ENCODE assay signal across 21 cellular contexts in genomic region chr7:44318296-44318695, GRCh38. TPM values are rescaled to one million over a fixed set of nuclear protein-coding genes. Genes with fewer than 3 reads are reported as not detected.
DNase-seq lines count a peak whose midpoint lies in the region; ATAC-seq, FAIRE-seq and TF ChIP-seq lines count a peak whose summit lies in the region.
"Had no signal": no experiment of that assay in that cellular context is flagged by ENCODE, and none has a peak within 500 bp of the region (broad histone marks: within the 10 kb centered on the region; RNA-seq: fewer than 3 reads in every experiment).

No MANE protein-coding gene starts in this region.

- peaks cover 36% of the 10 kb centered on the region for H3K27me3 Mint-ChIP-seq in activated CD4-positive, alpha-beta T cell treated with anti-CD3 and anti-CD28 coated beads, Interleukin-2, amount 10 ng/mL, durations not matched to agents 24 days and 14 days

- DNase-seq in cardiac septum (ENCODE audit: low spot score) (peak; percentile 63), Right ventricle myocardium inferior (ENCODE audit: missing footprints) (no peak), HTR-8/SVneo (ENCODE audit: insufficient read length, low spot score) (no peak), right cardiac atrium (no peak), upper lobe of right lung (peak; percentile 13), pons (ENCODE audit: low spot score) (no peak)
- no peak for DNase-seq in activated CD4-positive, alpha-beta T cell treated with anti-CD3 and anti-CD28 coated beads, Interleukin-2, amount 10 ng/mL, durations not matched to agents 24 days and 14 days
- DNase-seq: CD4-positive, CD25-positive, alpha-beta regulatory T cell; DMS153; DND-41; H7; KG1; MG63; NCI-H2029; NCI-H446; NCI-H524 treated with DMSO at 0.1 percent for 48 hours; SIG-M5 had no signal

- H3K27ac Mint-ChIP-seq in activated CD4-positive, alpha-beta T cell treated with anti-CD3 and anti-CD28 coated beads, Interleukin-2, amount 10 ng/mL, durations not matched to agents 24 days and 14 days: no peak overlapping the region
- H3K27ac Mint-ChIP-seq: CD4-positive, CD25-positive, alpha-beta regulatory T cell had no signal

- ATAC-seq in Right ventricle myocardium inferior (no peak), right cardiac atrium (no peak), upper lobe of right lung (no peak)
- ATAC-seq: Panc1 had no signal

- no peak overlapping the region for H3K4me3 ChIP-seq in right cardiac atrium (ENCODE audit: low read length)
- H3K4me3 ChIP-seq in upper lobe of right lung: no peak overlapping the region
- H3K4me3 ChIP-seq: BLaER1, MG63, SK-N-MC had no signal

- H3K4me1 Mint-ChIP-seq in activated CD4-positive, alpha-beta T cell treated with anti-CD3 and anti-CD28 coated beads, Interleukin-2, amount 10 ng/mL, durations not matched to agents 24 days and 14 days: no peaks in the 10 kb centered on the region

- no peaks in the 10 kb centered on the region for H3K9me3 ChIP-seq in right cardiac atrium (ENCODE audit: control insufficient read depth, low read length)
- no peaks in the 10 kb centered on the region for H3K9me3 ChIP-seq in upper lobe of right lung
- H3K9me3 ChIP-seq: BLaER1, MG63 had no signal

- no peaks in the 10 kb centered on the region for H3K36me3 Mint-ChIP-seq in activated CD4-positive, alpha-beta T cell treated with anti-CD3 and anti-CD28 coated beads, Interleukin-2, amount 10 ng/mL, durations not matched to agents 24 days and 14 days (ENCODE audit: low read depth)
- H3K36me3 Mint-ChIP-seq: CD4-positive, CD25-positive, alpha-beta regulatory T cell had no signal

- no peak for TF ChIP-seq CTCF in upper lobe of right lung (IDR thresholded peaks at IDR 0.05)

- H3K27me3 ChIP-seq in right cardiac atrium (ENCODE audit: control insufficient read depth, insufficient read depth): no peaks in the 10 kb centered on the region
- H3K27me3 ChIP-seq in upper lobe of right lung: no peaks in the 10 kb centered on the region
- H3K27me3 ChIP-seq: MG63 had no signal

- H3K9me3 Mint-ChIP-seq in activated CD4-positive, alpha-beta T cell treated with anti-CD3 and anti-CD28 coated beads, Interleukin-2, amount 10 ng/mL, durations not matched to agents 24 days and 14 days: no peaks in the 10 kb centered on the region

- no peak overlapping the region for H3K4me3 Mint-ChIP-seq in activated CD4-positive, alpha-beta T cell treated with anti-CD3 and anti-CD28 coated beads, Interleukin-2, amount 10 ng/mL, durations not matched to agents 24 days and 14 days
- H3K4me3 Mint-ChIP-seq: CD4-positive, CD25-positive, alpha-beta regulatory T cell had no signal

- H3K36me3 ChIP-seq in upper lobe of right lung: no peaks in the 10 kb centered on the region
- H3K36me3 ChIP-seq: BLaER1, MG63 had no signal

- intact Hi-C loops in cardiac septum (cut with DNase I) (no loop called here), Right ventricle myocardium inferior (cut with DNase I) (no loop called here), right cardiac atrium (cut with DNase I) (no loop called here), upper lobe of right lung (cut with DNase I) (no loop called here)
- intact Hi-C loops in activated CD4-positive, alpha-beta T cell treated with anti-CD3 and anti-CD28 coated beads, Interleukin-2, amount 10 ng/mL, durations not matched to agents 24 days and 14 days (cut with micrococcal nuclease): no loop called here

- H3K27ac ChIP-seq in right cardiac atrium (ENCODE audit: low read length) (peak overlapping the region; percentile 3), upper lobe of right lung (no peak overlapping the region)
- H3K27ac ChIP-seq: BLaER1, RWPE1, SK-N-MC had no signal

- H3K4me1 ChIP-seq in right cardiac atrium (ENCODE audit: control insufficient read depth, insufficient read depth, low read length) (no peaks in the 10 kb centered on the region), upper lobe of right lung (no peaks in the 10 kb centered on the region)
- H3K4me1 ChIP-seq: BLaER1 had no signal

- 80% methylated on average over 3 of the region's 3 CpGs for WGBS in right cardiac atrium

- peak; percentile 23 for FAIRE-seq in HTR-8/SVneo (lab: Jason Lieb, UNC)

RNA-seq across cellular contexts. Expression of gene CAMK2B, which starts 7.1 kb away (rescaled TPM):
- total RNA-seq in cardiac septum (149 TPM), Right ventricle myocardium inferior (95.4 TPM), right cardiac atrium (100 to 1,000 TPM in 2 of 4 donors, 10 to 100 TPM in 2; 79.7 to 134 (median 106) TPM), upper lobe of right lung (0.17 TPM)
- 105 TPM for polyA plus RNA-seq in right cardiac atrium
- total RNA-seq in activated CD4-positive, alpha-beta T cell treated with anti-CD3 and anti-CD28 coated beads, Interleukin-2, amount 10 ng/mL, durations not matched to agents 24 days and 14 days: 1.3 and 1.6 TPM in 2 replicates
- total RNA-seq: CD4-positive, CD25-positive, alpha-beta regulatory T cell had no signal
- polyA plus RNA-seq: CD4-positive, CD25-positive, alpha-beta regulatory T cell had no signal

Comparison
In these comparisons a context has a peak if more than half of its experiments do, and no peak if none do; other contexts are left out.
1. DNase-seq: peak in cardiac septum (single experiment) and upper lobe of right lung (single experiment); none in Right ventricle myocardium inferior (single experiment), HTR-8/SVneo (single experiment), right cardiac atrium (0 of 3), pons (single experiment) and activated CD4-positive, alpha-beta T cell treated with anti-CD3 and anti-CD28 coated beads, Interleukin-2, amount 10 ng/mL, durations not matched to agents 24 days and 14 days (single experiment).
2. RNA of gene CAMK2B, which starts 7.1 kb away (total RNA-seq): 149 TPM in cardiac septum (single experiment), 79.7 to 134 TPM in right cardiac atrium and 95.4 TPM in Right ventricle myocardium inferior (single experiment); 1.3 to 1.6 TPM in activated CD4-positive, alpha-beta T cell treated with anti-CD3 and anti-CD28 coated beads, Interleukin-2, amount 10 ng/mL, durations not matched to agents 24 days and 14 days and 0.17 TPM in upper lobe of right lung (single experiment); every median in the first group is over 10 times any median in the second.